ENCODE assay signal across 23 cellular contexts in genomic region chr1:212908971-212909370, GRCh38. TPM values are rescaled to one million over a fixed set of nuclear protein-coding genes. Genes with fewer than 3 reads are reported as not detected.
DNase-seq lines count a peak whose midpoint lies in the region; ATAC-seq, FAIRE-seq and TF ChIP-seq lines count a peak whose summit lies in the region.
"Had no signal": no experiment of that assay in that cellular context is flagged by ENCODE, and none has a peak within 500 bp of the region (broad histone marks: within the 10 kb centered on the region; RNA-seq: fewer than 3 reads in every experiment).

No MANE protein-coding gene starts in this region.

- no peak for TF ChIP-seq CTCF in K562 (IDR thresholded peaks at IDR 0.05 in 2 of 3, conservative IDR thresholded peaks at IDR 0.05 in 1 of 3; ENCODE audit: insufficient read depth in 2 of 3, low read depth in 1 of 3, low read length in 3 of 3)
- TF ChIP-seq CTCF in transverse colon (IDR thresholded peaks at IDR 0.05): no peak

- in situ Hi-C loops in K562 (cut with MboI) (no loop called here), transverse colon (cut with MboI; ENCODE audit: low pct_ligation_motif_present in 1 of 4, low pct_unique_long_range_greater_than_20kb in 1 of 4, low sequenced_read_pairs in 3 of 4) (no loop called here)

- no peak for TF ChIP-seq POLR2A in K562 (conservative IDR thresholded peaks at IDR 0.05)
- no peak for TF ChIP-seq POLR2A in transverse colon (IDR thresholded peaks at IDR 0.05)

- H3K36me3 ChIP-seq in HUES48 (ENCODE audit: control insufficient read depth, insufficient read depth, low read length) (peaks cover 27% of the 10 kb centered on the region; the same call in 1 of the 2 replicates), K562 (ENCODE audit: control insufficient read depth, insufficient read depth, low read length) (no peaks in the 10 kb centered on the region), iPS-15b (ENCODE audit: control insufficient read depth, insufficient read depth, low read length) (no peaks in the 10 kb centered on the region), transverse colon (no peaks in the 10 kb centered on the region)
- H3K36me3 ChIP-seq: BE2C had no signal

- H3K27me3 ChIP-seq in HUES48 (ENCODE audit: control insufficient read depth, insufficient read depth, low read length) (no peaks in the 10 kb centered on the region), K562 (ENCODE audit: control insufficient read depth in 2 of 2, insufficient read depth in 2 of 2, low read length in 2 of 2) (no peaks in the 10 kb centered on the region), iPS-15b (ENCODE audit: control insufficient read depth, insufficient read depth, low read length) (no peaks in the 10 kb centered on the region), transverse colon (no peaks in the 10 kb centered on the region)
- H3K27me3 ChIP-seq: BE2C had no signal

- 46% methylated on average over 2 of the region's 3 CpGs for WGBS in K562 (ENCODE audit: insufficient coverage, low coverage, missing lambda C conversion rate)
- WGBS in transverse colon (ENCODE audit: low coverage in 1 of 2), 2 donors: 64 to 87% methylated on average over 1 to 3 of the region's 3 CpGs

- H3K4me1 ChIP-seq in HUES48 (ENCODE audit: control insufficient read depth, insufficient read depth, low read length) (peaks cover 32% of the 10 kb centered on the region), K562 (replicated peaks in 1 of 2; ENCODE audit: control insufficient read depth in 2 of 2, insufficient read depth in 2 of 2, low read length in 2 of 2) (no peaks in the 10 kb centered on the region), iPS-15b (ENCODE audit: control insufficient read depth, insufficient read depth, low read length) (peaks cover 26% of the 10 kb centered on the region), transverse colon (no peaks in the 10 kb centered on the region)
- H3K4me1 ChIP-seq: BE2C had no signal

- H3K4me3 ChIP-seq in HUES48 (ENCODE audit: low read depth, low read length) (no peak overlapping the region), K562 (no peak overlapping the region), iPS-15b (ENCODE audit: low read depth, low read length) (no peak overlapping the region), transverse colon (no peak overlapping the region)
- H3K4me3 ChIP-seq: A549, GM23248 had no signal

- TF ChIP-seq RAD21 in K562 (CRISPR knock-in tag; conservative IDR thresholded peaks at IDR 0.05 in 1 of 2, IDR thresholded peaks at IDR 0.05 in 1 of 2): no peak

- CTCF ChIA-PET in K562 (lab: Yijun Ruan, JAX; ENCODE audit: low intra/inter-chr PET ratio): no interaction called here

- no TSS peak for BruUV-seq in K562 (replicated peaks; lab: Mats Ljungman, UMichigan)

- no peak overlapping the region for H2AFZ ChIP-seq in K562 (ENCODE audit: low read depth, low read length)
- H2AFZ ChIP-seq: GM23248 had no signal

- H3K9me1 ChIP-seq in K562 (ENCODE audit: control insufficient read depth, insufficient read depth, low read length): no peaks in the 10 kb centered on the region

- no peaks in the 10 kb centered on the region for H4K20me1 ChIP-seq in K562 (replicated peaks; ENCODE audit: control insufficient read depth, insufficient read depth, low read length)

- H3K9me3 ChIP-seq in HUES48 (ENCODE audit: control insufficient read depth, insufficient read depth, low read length) (peaks cover 18% of the 10 kb centered on the region), K562 (replicated peaks; ENCODE audit: control insufficient read depth, insufficient read depth, low read depth, low read length) (no peaks in the 10 kb centered on the region; the same call in 1 of the 2 replicates), iPS-15b (ENCODE audit: control insufficient read depth, insufficient read depth, low read length) (peaks cover 7% of the 10 kb centered on the region), transverse colon (no peaks in the 10 kb centered on the region)
- H3K9me3 ChIP-seq: BE2C had no signal

- H3K27ac ChIP-seq in HUES48 (ENCODE audit: low read depth, low read length): peak overlapping the region; percentile 93
- no peak overlapping the region for H3K27ac ChIP-seq in K562 (ENCODE audit: extremely low read depth, low read depth, low read length)
- H3K27ac ChIP-seq in transverse colon: no peak overlapping the region
- H3K27ac ChIP-seq: A549, GM23248, KMS-11 had no signal

- POLR2A ChIA-PET in K562 (lab: Yijun Ruan, JAX): no interaction called here

- H3K79me2 ChIP-seq in K562 (ENCODE audit: control insufficient read depth, insufficient read depth, low read length): no peaks in the 10 kb centered on the region

- H3K9ac ChIP-seq in HUES48 (ENCODE audit: low read depth, low read length) (peak overlapping the region; percentile 82), K562 (ENCODE audit: insufficient read depth in 1 of 2, low read depth in 2 of 2, low read length in 2 of 2) (no peak overlapping the region), iPS-15b (ENCODE audit: low read depth, low read length) (peak overlapping the region; percentile 80)
- H3K9ac ChIP-seq: GM23248, KMS-11 had no signal

- TF ChIP-seq EP300 in K562 (IDR thresholded peaks at IDR 0.05; ENCODE audit: low read length): no peak
- no peak for TF ChIP-seq EP300 in transverse colon (IDR thresholded peaks at IDR 0.05; ENCODE audit: low read depth)

- ATAC-seq in K562: no peak
- ATAC-seq in GM21423 (IDR thresholded peaks at IDR 0.05; ENCODE audit: unreplicated experiment): no peak
- ATAC-seq: A549; CD8-positive, alpha-beta T cell had no signal

- FAIRE-seq in K562 (lab: Jason Lieb, UNC): no peak
- FAIRE-seq: A549, D721Med, HTR-8/SVneo had no signal

- H3K4me2 ChIP-seq in K562 (ENCODE audit: insufficient read depth, low read length): no peak overlapping the region
- H3K4me2 ChIP-seq: A549, KMS-11 had no signal

- no peak for DNase-seq in K562 (ENCODE audit: extremely low read depth in 1 of 4, low spot score in 3 of 4)
- no peak for DNase-seq in transverse colon
- no peak for DNase-seq in GM03348 (ENCODE audit: low spot score)
- no peak for DNase-seq in superior temporal gyrus (ENCODE audit: extremely low spot score)
- DNase-seq: BE2C; CD8-positive, alpha-beta T cell; COR-L47; DMS153; DMS79 treated with DMSO at 0.1 percent for 48 hours; EL; GDM1; GM23248; HCEC 1CT; HFFc6; IMR-90 had no signal

- intact Hi-C loops in K562 (cut with micrococcal nuclease): no loop called here
- intact Hi-C loops in transverse colon (cut with DNase I; ENCODE audit: low total_unique reads): no loop called here

TF ChIP-seq in K562, 482 proteins besides CTCF, POLR2A, EP300 and RAD21:
- TF ChIP-seq ZNF12 (CRISPR knock-in tag; IDR thresholded peaks at IDR 0.05): no peak
- TF ChIP-seq ZKSCAN1 (IDR thresholded peaks at IDR 0.05; ENCODE audit: low read depth, low read length): peak; percentile 93

RNA-seq across cellular contexts. Expression of gene VASH2, which starts 41.4 kb away (rescaled TPM):
- 0.32 and 1.2 TPM in 2 replicates for total RNA-seq in K562 (2011; cell fraction: chromatin; rRNA removed; ENCODE audit: low replicate concordance)
- total RNA-seq in K562 (2011; cell fraction: nucleolus; rRNA removed): 0.66 TPM in 1 of 2 replicates, not detected in the other
- total RNA-seq in K562 (2011; cell fraction: nucleoplasm; rRNA removed): 1.9 TPM in 1 of 2 replicates, not detected in the other
- total RNA-seq in K562 (2014; rRNA removed) (0.09 TPM in 1 of 2 replicates, not detected in the other), K562 (2014; rRNA removed; fragmentation: Illumina TruSeq; extraction: Trizol) (0.06 and 0.11 TPM in 2 replicates), K562 (2015; rRNA removed; fragmentation: Illumina TruSeq; extraction: Trizol) (not detected in 2 replicates), K562 (2021) (0.13 and 0.40 TPM in 2 replicates), transverse colon (1 to 10 TPM in 2 of 4 donors, not detected in 2; 1.1 to 1.7 TPM)
- polyA plus RNA-seq in K562 (2011; rRNA removed) (0.03 and 0.07 TPM in 2 replicates), K562 (2014; fragmentation: Illumina TruSeq; extraction: Trizol) (0.04 and 0.07 TPM in 2 replicates), K562 (2014; fragmentation: Nextera tagmentation; extraction: Ambion mirVana) (under 1 TPM; 0.06 to 0.14 TPM), K562 (2014; rRNA removed) (0.05 and 0.11 TPM in 2 replicates)
- not detected in 2 replicates for polyA plus RNA-seq in K562 (2011; cell fraction: cytosol; rRNA removed)
- 0.13 and 0.21 TPM in 2 replicates for polyA plus RNA-seq in K562 (2011; cell fraction: nucleus; rRNA removed)
- 0.12 and 0.48 TPM in 2 replicates for polyA plus RNA-seq in K562 (2012)
- 0.11 TPM in 1 of 2 replicates, not detected in the other for polyA minus RNA-seq in K562 (2011; rRNA and poly(A)+ RNA removed)
- not detected in 2 replicates for polyA minus RNA-seq in K562 (2011; cell fraction: cytosol; rRNA and poly(A)+ RNA removed)
- 0.11 and 0.27 TPM in 2 replicates for polyA minus RNA-seq in K562 (2011; cell fraction: nucleus; rRNA and poly(A)+ RNA removed)
- total RNA-seq: CD8-positive, alpha-beta T cell; GM23248 had no signal
- polyA plus RNA-seq: CD14-positive monocyte had no signal

RNA-seq across cellular contexts. Expression of gene FLVCR1, which starts 50.9 kb away (rescaled TPM):
- total RNA-seq in K562 (2011; cell fraction: chromatin; rRNA removed; ENCODE audit: low replicate concordance): 53.8 and 102 TPM in 2 replicates
- 36.5 and 42.2 TPM in 2 replicates for total RNA-seq in K562 (2011; cell fraction: nucleolus; rRNA removed)
- total RNA-seq in K562 (2011; cell fraction: nucleoplasm; rRNA removed): 67.6 and 88.9 TPM in 2 replicates
- 7.0 and 9.7 TPM in 2 replicates for total RNA-seq in K562 (2014; rRNA removed)
- total RNA-seq in K562 (2014; rRNA removed; fragmentation: Illumina TruSeq; extraction: Trizol): 17.2 and 19.7 TPM in 2 replicates
- 12.7 and 15.0 TPM in 2 replicates for total RNA-seq in K562 (2015; rRNA removed; fragmentation: Illumina TruSeq; extraction: Trizol)
- total RNA-seq in K562 (2021): 12.7 and 13.4 TPM in 2 replicates
- 18.0 and 19.0 TPM in 2 replicates for polyA plus RNA-seq in K562 (2011; rRNA removed)
- polyA plus RNA-seq in K562 (2011; cell fraction: cytosol; rRNA removed): 9.4 and 11.4 TPM in 2 replicates
- polyA plus RNA-seq in K562 (2011; cell fraction: nucleus; rRNA removed): 15.3 and 19.2 TPM in 2 replicates
- 8.7 and 11.3 TPM in 2 replicates for polyA plus RNA-seq in K562 (2012)
- 11.8 and 12.5 TPM in 2 replicates for polyA plus RNA-seq in K562 (2014; fragmentation: Illumina TruSeq; extraction: Trizol)
- 1 to 10 TPM; 5.2 to 5.6 TPM for polyA plus RNA-seq in K562 (2014; fragmentation: Nextera tagmentation; extraction: Ambion mirVana)
- polyA plus RNA-seq in K562 (2014; rRNA removed): 7.4 and 9.0 TPM in 2 replicates
- 28.3 and 31.1 TPM in 2 replicates for polyA minus RNA-seq in K562 (2011; rRNA and poly(A)+ RNA removed)
- polyA minus RNA-seq in K562 (2011; cell fraction: cytosol; rRNA and poly(A)+ RNA removed): 13.3 and 22.4 TPM in 2 replicates
- 15.1 and 23.2 TPM in 2 replicates for polyA minus RNA-seq in K562 (2011; cell fraction: nucleus; rRNA and poly(A)+ RNA removed)
- total RNA-seq in transverse colon: 10 to 100 TPM; 13.2 to 21.3 (median 17.3) TPM

Comparison
In these comparisons a context has a peak if more than half of its experiments do, and no peak if none do; other contexts are left out.
1. H3K9ac ChIP-seq: peak in HUES48 (single experiment) and iPS-15b (single experiment); none in K562 (0 of 2).